ENCODE assay signal across 8 cellular contexts in genomic region chr19:15200575-15201364, GRCh38. TPM values are rescaled to one million over a fixed set of nuclear protein-coding genes. Genes with fewer than 3 reads are reported as not detected.
DNase-seq lines count a peak whose midpoint lies in the region; ATAC-seq and TF ChIP-seq lines count a peak whose summit lies in the region.

TSS of gene NOTCH3 (minus strand) at chr19:15200995. CDS start at chr19:15200905, 90 bp downstream.

- H3K4me3 Mint-ChIP-seq in CD8-positive, alpha-beta T cell, result peak within 1 kb of the TSS; percentile 68
- peak within 1 kb of the TSS; percentile 84 for H3K4me3 Mint-ChIP-seq in progenitor cell of endocrine pancreas (ENCODE audit: low read depth)

- ATAC-seq in CD8-positive, alpha-beta T cell, result no peak
- ATAC-seq in SK-N-SH treated with all-trans-retinoic acid at 6 μM for 48 hours (peak; percentile 42), Right ventricle myocardium inferior (no peak), HG02840 (IDR thresholded peaks at IDR 0.05; ENCODE audit: low FRiP score, unreplicated experiment) (no peak), GM21515 (IDR thresholded peaks at IDR 0.05; ENCODE audit: unreplicated experiment) (no peak)

- intact Hi-C loops in CD8-positive, alpha-beta T cell (cut with DNase I, micrococcal nuclease), result no loop called here
- intact Hi-C loops in Right ventricle myocardium inferior (cut with DNase I), result no loop called here

- H3K4me1 ChIP-seq in CD8-positive, alpha-beta T cell (ENCODE audit: insufficient read depth, low read length), result peaks cover 7% of the 10 kb centered on the region

- POLR2A ChIA-PET in CD8-positive, alpha-beta T cell (lab: Charles Lee), result no interaction called here

- H3K4me1 Mint-ChIP-seq in CD8-positive, alpha-beta T cell (ENCODE audit: low read depth), result peaks cover 31% of the 10 kb centered on the region
- H3K4me1 Mint-ChIP-seq in progenitor cell of endocrine pancreas (ENCODE audit: low read depth), result peaks cover 16% of the 10 kb centered on the region

- no peaks in the 10 kb centered on the region for H3K36me3 ChIP-seq in CD8-positive, alpha-beta T cell (ENCODE audit: insufficient read depth, low read length)

- no peak within 1 kb of the TSS for H3K27ac Mint-ChIP-seq in CD8-positive, alpha-beta T cell
- H3K27ac Mint-ChIP-seq in progenitor cell of endocrine pancreas, result peak within 1 kb of the TSS; percentile 90

- no peak for TF ChIP-seq CTCF in CD8-positive, alpha-beta T cell (IDR thresholded peaks at IDR 0.05)
- TF ChIP-seq CTCF in progenitor cell of endocrine pancreas (IDR thresholded peaks at IDR 0.05; ENCODE audit: unreplicated experiment), result no peak

- H3K27me3 ChIP-seq in CD8-positive, alpha-beta T cell (ENCODE audit: insufficient read depth, low read length), result peaks cover 25% of the 10 kb centered on the region

- H3K27me3 Mint-ChIP-seq in CD8-positive, alpha-beta T cell (ENCODE audit: low read depth), result peaks cover 51% of the 10 kb centered on the region
- H3K27me3 Mint-ChIP-seq in progenitor cell of endocrine pancreas, result no peaks in the 10 kb centered on the region

- peak within 1 kb of the TSS; percentile 41 for H3K4me3 ChIP-seq in CD8-positive, alpha-beta T cell (ENCODE audit: low read depth, low read length)

- H3K27ac ChIP-seq in CD8-positive, alpha-beta T cell (ENCODE audit: low read depth, low read length), result no peak within 1 kb of the TSS

- no peaks in the 10 kb centered on the region for H3K9me3 ChIP-seq in CD8-positive, alpha-beta T cell (ENCODE audit: low read length)

- no peaks in the 10 kb centered on the region for H3K9me3 Mint-ChIP-seq in CD8-positive, alpha-beta T cell
- H3K9me3 Mint-ChIP-seq in progenitor cell of endocrine pancreas (ENCODE audit: low read depth), result no peaks in the 10 kb centered on the region

- CTCF ChIA-PET in CD8-positive, alpha-beta T cell (lab: Charles Lee), result interaction anchor here (1.2 kb wide), 1 partner anchor 23 kb away, joined by 3 read pairs; no protein-coding TSS in a partner anchor

- no peaks in the 10 kb centered on the region for H3K36me3 Mint-ChIP-seq in CD8-positive, alpha-beta T cell
- H3K36me3 Mint-ChIP-seq in progenitor cell of endocrine pancreas (ENCODE audit: insufficient read depth), result peaks cover 5% of the 10 kb centered on the region

- DNase-seq in CD8-positive, alpha-beta T cell, result no peak
- DNase-seq in Right ventricle myocardium inferior (ENCODE audit: missing footprints) (no peak), progenitor cell of endocrine pancreas (ENCODE audit: low spot score, unreplicated experiment) (peak; percentile 49)
- DNase-seq in stimulated activated CD4-positive, alpha-beta T cell treated with anti-CD3 and anti-CD28 coated beads, Interleukin-2, amount 100 ng/mL, for 24 hours, result no peak
- no peak for DNase-seq in activated CD4-positive, CD25-positive, alpha-beta regulatory T cell (lab: John Stamatoyannopoulos, UW)

TF ChIP-seq in SK-N-SH treated with all-trans-retinoic acid at 6 μM for 48 hours, 23 proteins besides CTCF, POLR2A, EP300 and RAD21:
- no peak for TF ChIP-seq SNAI2 (CRISPR knock-in tag; IDR thresholded peaks at IDR 0.05)
- no peak for TF ChIP-seq TCF4 (CRISPR knock-in tag; IDR thresholded peaks at IDR 0.05; ENCODE audit: borderline replicate concordance)
- no peak for TF ChIP-seq ZNF565 (CRISPR knock-in tag; conservative IDR thresholded peaks at IDR 0.05; ENCODE audit: low read depth)
- no peak for TF ChIP-seq PATZ1 (CRISPR knock-in tag; IDR thresholded peaks at IDR 0.05; ENCODE audit: borderline replicate concordance)
- TF ChIP-seq OSR1 (CRISPR knock-in tag; IDR thresholded peaks at IDR 0.05), result no peak
- TF ChIP-seq ZNF70 (CRISPR knock-in tag; IDR thresholded peaks at IDR 0.05), result no peak
- no peak for TF ChIP-seq TOX (CRISPR knock-in tag; IDR thresholded peaks at IDR 0.05; ENCODE audit: borderline replicate concordance)
- no peak for TF ChIP-seq ZC3H10 (CRISPR knock-in tag; IDR thresholded peaks at IDR 0.05)
- no peak for TF ChIP-seq ESRRG (CRISPR knock-in tag; IDR thresholded peaks at IDR 0.05)
- TF ChIP-seq ARNTL (CRISPR knock-in tag; IDR thresholded peaks at IDR 0.05; ENCODE audit: borderline replicate concordance, low read depth), result no peak
- TF ChIP-seq ZFP3 (CRISPR knock-in tag; IDR thresholded peaks at IDR 0.05), result no peak
- no peak for TF ChIP-seq BACH2 (CRISPR knock-in tag; IDR thresholded peaks at IDR 0.05; ENCODE audit: borderline replicate concordance)

RNA-seq across cellular contexts. Expression of gene NOTCH3, which starts in this region (rescaled TPM):
- not detected for total RNA-seq in CD8-positive, alpha-beta T cell
- total RNA-seq in Right ventricle myocardium inferior (28.5 TPM), progenitor cell of endocrine pancreas (201 and 203 TPM in 2 replicates)

Comparison
In these comparisons a context has a peak if more than half of its experiments do, and no peak if none do; other contexts are left out.
1. RNA of gene NOTCH3 (total RNA-seq): 201 to 203 TPM in progenitor cell of endocrine pancreas and 28.5 TPM in Right ventricle myocardium inferior (single experiment); not detected in CD8-positive, alpha-beta T cell; every median in the first group is over 10 times any median in the second.